ENCODE assay signal across 2 cellular contexts in genomic region chr1:174153085-174153824, GRCh38.
TF ChIP-seq lines count a peak whose summit lies in the region.

No MANE protein-coding gene starts in this region.

TF ChIP-seq in HepG2, 621 proteins besides CTCF, POLR2A, EP300 and RAD21:
- TF ChIP-seq FOXO1 (CRISPR knock-in tag; IDR thresholded peaks at IDR 0.05) (no peak), FOXA3 (CRISPR knock-in tag; IDR thresholded peaks at IDR 0.05) (0 out of 2 replicates have a peak, but pooled peaks have one; percentile 26), TEAD2 (CRISPR knock-in tag; IDR thresholded peaks at IDR 0.05) (no peak), ARID5B (CRISPR knock-in tag; IDR thresholded peaks at IDR 0.05) (0 out of 2 replicates have a peak, but pooled peaks have one; percentile 11), TFDP2 (CRISPR knock-in tag; IDR thresholded peaks at IDR 0.05) (no peak), NFIC (IDR thresholded peaks at IDR 0.05; ENCODE audit: low read length) (no peak), HMG20A (CRISPR knock-in tag; IDR thresholded peaks at IDR 0.05; ENCODE audit: borderline replicate concordance) (peak; percentile 15; the same call in 1 of the 2 replicates), MIER2 (CRISPR knock-in tag; IDR thresholded peaks at IDR 0.05) (no peak), DRAP1 (CRISPR knock-in tag; IDR thresholded peaks at IDR 0.05) (no peak), ZNF335 (CRISPR knock-in tag; IDR thresholded peaks at IDR 0.05) (no peak), SOX13 (IDR thresholded peaks at IDR 0.05) (no peak), SOX13 (CRISPR knock-in tag; conservative IDR thresholded peaks at IDR 0.05 in 1 of 2, IDR thresholded peaks at IDR 0.05 in 1 of 2) (peak in 1 of 2 experiments; percentile 46; a peak in 1 of 4 replicates), FOSL2 (CRISPR knock-in tag; IDR thresholded peaks at IDR 0.05) (peak; percentile 67), FOXP1 (IDR thresholded peaks at IDR 0.05) (no peak), FOXP1 (CRISPR knock-in tag; IDR thresholded peaks at IDR 0.05) (peak; percentile 29; the same call in 1 of the 2 replicates)
- TF ChIP-seq, protein P1, sequence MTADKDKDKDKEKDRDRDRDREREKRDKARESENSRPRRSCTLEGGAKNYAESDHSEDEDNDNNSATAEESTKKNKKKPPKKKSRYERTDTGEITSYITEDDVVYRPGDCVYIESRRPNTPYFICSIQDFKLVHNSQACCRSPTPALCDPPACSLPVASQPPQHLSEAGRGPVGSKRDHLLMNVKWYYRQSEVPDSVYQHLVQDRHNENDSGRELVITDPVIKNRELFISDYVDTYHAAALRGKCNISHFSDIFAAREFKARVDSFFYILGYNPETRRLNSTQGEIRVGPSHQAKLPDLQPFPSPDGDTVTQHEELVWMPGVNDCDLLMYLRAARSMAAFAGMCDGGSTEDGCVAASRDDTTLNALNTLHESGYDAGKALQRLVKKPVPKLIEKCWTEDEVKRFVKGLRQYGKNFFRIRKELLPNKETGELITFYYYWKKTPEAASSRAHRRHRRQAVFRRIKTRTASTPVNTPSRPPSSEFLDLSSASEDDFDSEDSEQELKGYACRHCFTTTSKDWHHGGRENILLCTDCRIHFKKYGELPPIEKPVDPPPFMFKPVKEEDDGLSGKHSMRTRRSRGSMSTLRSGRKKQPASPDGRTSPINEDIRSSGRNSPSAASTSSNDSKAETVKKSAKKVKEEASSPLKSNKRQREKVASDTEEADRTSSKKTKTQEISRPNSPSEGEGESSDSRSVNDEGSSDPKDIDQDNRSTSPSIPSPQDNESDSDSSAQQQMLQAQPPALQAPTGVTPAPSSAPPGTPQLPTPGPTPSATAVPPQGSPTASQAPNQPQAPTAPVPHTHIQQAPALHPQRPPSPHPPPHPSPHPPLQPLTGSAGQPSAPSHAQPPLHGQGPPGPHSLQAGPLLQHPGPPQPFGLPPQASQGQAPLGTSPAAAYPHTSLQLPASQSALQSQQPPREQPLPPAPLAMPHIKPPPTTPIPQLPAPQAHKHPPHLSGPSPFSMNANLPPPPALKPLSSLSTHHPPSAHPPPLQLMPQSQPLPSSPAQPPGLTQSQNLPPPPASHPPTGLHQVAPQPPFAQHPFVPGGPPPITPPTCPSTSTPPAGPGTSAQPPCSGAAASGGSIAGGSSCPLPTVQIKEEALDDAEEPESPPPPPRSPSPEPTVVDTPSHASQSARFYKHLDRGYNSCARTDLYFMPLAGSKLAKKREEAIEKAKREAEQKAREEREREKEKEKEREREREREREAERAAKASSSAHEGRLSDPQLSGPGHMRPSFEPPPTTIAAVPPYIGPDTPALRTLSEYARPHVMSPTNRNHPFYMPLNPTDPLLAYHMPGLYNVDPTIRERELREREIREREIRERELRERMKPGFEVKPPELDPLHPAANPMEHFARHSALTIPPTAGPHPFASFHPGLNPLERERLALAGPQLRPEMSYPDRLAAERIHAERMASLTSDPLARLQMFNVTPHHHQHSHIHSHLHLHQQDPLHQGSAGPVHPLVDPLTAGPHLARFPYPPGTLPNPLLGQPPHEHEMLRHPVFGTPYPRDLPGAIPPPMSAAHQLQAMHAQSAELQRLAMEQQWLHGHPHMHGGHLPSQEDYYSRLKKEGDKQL (CRISPR knock-in tag; IDR thresholded peaks at IDR 0.05; ENCODE audit: low read depth): peak; percentile 62; the same call in 1 of the 2 replicates
TF ChIP-seq in HepG2: peak in this region for 7.

TF ChIP-seq in IMR-90, 13 proteins besides CTCF, POLR2A, EP300 and RAD21:
- TF ChIP-seq MXI1 (IDR thresholded peaks at IDR 0.05; ENCODE audit: borderline replicate concordance, low read depth, low read length) (no peak), MAZ (IDR thresholded peaks at IDR 0.05; ENCODE audit: borderline replicate concordance, low read depth, low read length) (no peak), CHD1 (IDR thresholded peaks at IDR 0.05; ENCODE audit: low read depth, low read length) (no peak), CEBPB (IDR thresholded peaks at IDR 0.05; ENCODE audit: low read depth, low read length) (no peak), RCOR1 (IDR thresholded peaks at IDR 0.05; ENCODE audit: insufficient replicate concordance, low read length) (no peak), NFE2L2 (IDR thresholded peaks at IDR 0.05; ENCODE audit: low read depth, low read length) (no peak), RFX5 (IDR thresholded peaks at IDR 0.05; ENCODE audit: low read depth, low read length) (no peak), BHLHE40 (IDR thresholded peaks at IDR 0.05; ENCODE audit: low read depth, low read length) (no peak), SMC3 (IDR thresholded peaks at IDR 0.05; ENCODE audit: low read depth, low read length) (no peak), FOS (IDR thresholded peaks at IDR 0.05; ENCODE audit: low read depth, low read length) (no peak), MAFK (IDR thresholded peaks at IDR 0.05; ENCODE audit: low read depth, low read length) (no peak)
- TF ChIP-seq, protein P2, sequence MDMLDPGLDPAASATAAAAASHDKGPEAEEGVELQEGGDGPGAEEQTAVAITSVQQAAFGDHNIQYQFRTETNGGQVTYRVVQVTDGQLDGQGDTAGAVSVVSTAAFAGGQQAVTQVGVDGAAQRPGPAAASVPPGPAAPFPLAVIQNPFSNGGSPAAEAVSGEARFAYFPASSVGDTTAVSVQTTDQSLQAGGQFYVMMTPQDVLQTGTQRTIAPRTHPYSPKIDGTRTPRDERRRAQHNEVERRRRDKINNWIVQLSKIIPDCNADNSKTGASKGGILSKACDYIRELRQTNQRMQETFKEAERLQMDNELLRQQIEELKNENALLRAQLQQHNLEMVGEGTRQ (IDR thresholded peaks at IDR 0.05; ENCODE audit: low read depth, low read length): no peak
- TF ChIP-seq, protein P3, sequence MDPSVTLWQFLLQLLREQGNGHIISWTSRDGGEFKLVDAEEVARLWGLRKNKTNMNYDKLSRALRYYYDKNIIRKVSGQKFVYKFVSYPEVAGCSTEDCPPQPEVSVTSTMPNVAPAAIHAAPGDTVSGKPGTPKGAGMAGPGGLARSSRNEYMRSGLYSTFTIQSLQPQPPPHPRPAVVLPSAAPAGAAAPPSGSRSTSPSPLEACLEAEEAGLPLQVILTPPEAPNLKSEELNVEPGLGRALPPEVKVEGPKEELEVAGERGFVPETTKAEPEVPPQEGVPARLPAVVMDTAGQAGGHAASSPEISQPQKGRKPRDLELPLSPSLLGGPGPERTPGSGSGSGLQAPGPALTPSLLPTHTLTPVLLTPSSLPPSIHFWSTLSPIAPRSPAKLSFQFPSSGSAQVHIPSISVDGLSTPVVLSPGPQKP (IDR thresholded peaks at IDR 0.05; ENCODE audit: borderline replicate concordance, low read depth, low read length): no peak
